In the genomic region with DNA sequence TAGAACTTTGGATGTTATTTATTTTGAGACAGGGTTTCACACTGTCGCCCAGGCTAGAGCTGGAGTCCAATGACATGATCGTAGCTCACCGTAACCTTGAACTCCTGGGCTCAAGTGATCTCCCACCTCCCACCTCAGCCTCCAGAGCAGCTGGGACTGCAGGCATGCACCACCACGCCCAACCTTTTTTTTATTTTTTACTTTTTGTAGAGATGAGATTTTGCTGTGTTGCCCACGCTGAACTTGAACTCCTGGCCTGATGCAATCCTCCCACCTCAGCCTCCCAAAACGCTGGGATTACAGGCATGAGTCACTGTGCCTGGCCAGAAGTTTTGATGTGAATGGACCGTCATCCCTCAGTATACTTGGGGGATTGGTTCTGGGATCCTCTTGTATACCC, we compare ENCODE assay signal across 28 cellular contexts. TPM values are rescaled to one million over a fixed set of nuclear protein-coding genes. Genes with fewer than 3 reads are reported as not detected.
"Had no signal": no experiment of that assay in that cellular context is flagged by ENCODE, and none has a peak within 500 bp of the region (broad histone marks: within the 10 kb centered on the region; RNA-seq: fewer than 3 reads in every experiment).

No MANE protein-coding gene starts in this region.

- H3K27ac ChIP-seq: ascending aorta, body of pancreas, Peyer's patch had no signal

- H3K27me3 Mint-ChIP-seq: activated CD4-positive, alpha-beta memory T cell treated with anti-CD3 and anti-CD28 coated beads for 36 hours; activated CD4-positive, alpha-beta T cell treated with anti-CD3 and anti-CD28 coated beads, Interleukin-2, amount 10 ng/mL, durations not matched to agents 7 days and 5 days; activated naive CD8-positive, alpha-beta T cell treated with anti-CD3 and anti-CD28 coated beads, Interleukin-2, amount 50 U/mL, for 24 hours; activated T-helper 17 cell treated with anti-CD3 and anti-CD28 coated beads, Interleukin-2, amount 50 U/mL, for 72 hours had no signal

- H3K9me3 ChIP-seq: ascending aorta, body of pancreas, Peyer's patch had no signal

- DNase-seq: activated CD4-positive, alpha-beta memory T cell treated with anti-CD3 and anti-CD28 coated beads for 36 hours; activated CD4-positive, alpha-beta T cell treated with anti-CD3 and anti-CD28 coated beads, Interleukin-2, amount 10 ng/mL, durations not matched to agents 7 days and 5 days; activated CD4-positive, CD25-positive, alpha-beta regulatory T cell; activated CD8-positive, alpha-beta memory T cell treated with anti-CD3 and anti-CD28 coated beads for 24 hours; activated gamma-delta T cell; activated naive CD8-positive, alpha-beta T cell treated with anti-CD3 and anti-CD28 coated beads, Interleukin-2, amount 50 U/mL, for 24 hours; activated T-cell treated with anti-CD3 and anti-CD28 coated beads, Interleukin-2, amount 50 U/mL, for 48 hours; amniotic stem cell; body of pancreas; central memory CD4-positive, alpha-beta T cell; MM.1S; NCI-H1105; NCI-H1436; NCI-H1694 treated with DMSO at 0.1 percent for 48 hours; NCI-H2029 treated with DMSO at 0.1 percent for 48 hours; NCI-H345; NCI-H510A; NCI-H526 treated with DMSO at 0.1 percent for 48 hours; NCI-H82; OCI-M1; Peyer's patch; SHP77 treated with DMSO at 0.1 percent for 48 hours; T-helper 9 cell had no signal

- H3K4me1 ChIP-seq: ascending aorta, body of pancreas, Peyer's patch had no signal

- H3K27me3 ChIP-seq: ascending aorta, body of pancreas, Peyer's patch had no signal

- H3K4me3 Mint-ChIP-seq: activated CD4-positive, alpha-beta memory T cell treated with anti-CD3 and anti-CD28 coated beads for 36 hours; activated CD4-positive, alpha-beta T cell treated with anti-CD3 and anti-CD28 coated beads, Interleukin-2, amount 10 ng/mL, durations not matched to agents 7 days and 5 days; activated naive CD8-positive, alpha-beta T cell treated with anti-CD3 and anti-CD28 coated beads, Interleukin-2, amount 50 U/mL, for 24 hours; activated T-helper 17 cell treated with anti-CD3 and anti-CD28 coated beads, Interleukin-2, amount 50 U/mL, for 72 hours; T-helper 1 cell treated with Interleukin-12 subunit alpha and Interleukin-12 subunit beta and Interleukin-4 antibody, amounts not matched to agents 30 μg/mL and 1 μg/mL, for 36 hours had no signal

- H3K36me3 Mint-ChIP-seq: activated naive CD4-positive, alpha-beta T cell treated with anti-CD3 and anti-CD28 coated beads, Interleukin-2, amount 50 U/mL, for 72 hours had no signal

- H3K27ac Mint-ChIP-seq: activated CD4-positive, alpha-beta memory T cell treated with anti-CD3 and anti-CD28 coated beads for 36 hours; activated CD4-positive, alpha-beta T cell treated with anti-CD3 and anti-CD28 coated beads, Interleukin-2, amount 10 ng/mL, durations not matched to agents 7 days and 5 days; activated naive CD4-positive, alpha-beta T cell treated with anti-CD3 and anti-CD28 coated beads, Interleukin-2, amount 50 U/mL, for 72 hours; activated naive CD8-positive, alpha-beta T cell treated with anti-CD3 and anti-CD28 coated beads, Interleukin-2, amount 50 U/mL, for 24 hours; activated T-helper 17 cell treated with anti-CD3 and anti-CD28 coated beads, Interleukin-2, amount 50 U/mL, for 72 hours; T-helper 1 cell treated with Interleukin-12 subunit alpha and Interleukin-12 subunit beta and Interleukin-4 antibody, amounts not matched to agents 30 μg/mL and 1 μg/mL, for 36 hours had no signal

- H3K4me1 Mint-ChIP-seq: activated T-helper 17 cell treated with anti-CD3 and anti-CD28 coated beads, Interleukin-2, amount 50 U/mL, for 72 hours had no signal

- H3K4me3 ChIP-seq: ascending aorta, body of pancreas, Peyer's patch had no signal

- H3K9me3 Mint-ChIP-seq: activated CD4-positive, alpha-beta memory T cell treated with anti-CD3 and anti-CD28 coated beads for 36 hours; activated CD4-positive, alpha-beta T cell treated with anti-CD3 and anti-CD28 coated beads, Interleukin-2, amount 10 ng/mL, durations not matched to agents 7 days and 5 days; activated naive CD4-positive, alpha-beta T cell treated with anti-CD3 and anti-CD28 coated beads, Interleukin-2, amount 50 U/mL, for 72 hours; activated naive CD8-positive, alpha-beta T cell treated with anti-CD3 and anti-CD28 coated beads, Interleukin-2, amount 50 U/mL, for 24 hours; activated T-helper 17 cell treated with anti-CD3 and anti-CD28 coated beads, Interleukin-2, amount 50 U/mL, for 72 hours; T-helper 1 cell treated with Interleukin-12 subunit alpha and Interleukin-12 subunit beta and Interleukin-4 antibody, amounts not matched to agents 30 μg/mL and 1 μg/mL, for 36 hours had no signal

- ATAC-seq: activated naive CD8-positive, alpha-beta T cell treated with anti-CD3 and anti-CD28 coated beads, Interleukin-2, amount 50 U/mL, for 24 hours; activated T-helper 17 cell treated with anti-CD3 and anti-CD28 coated beads, Interleukin-2, amount 50 U/mL, for 72 hours; body of pancreas had no signal

RNA-seq across cellular contexts. Expression of gene RGS9BP, which starts 14.3 kb away (rescaled TPM):
- total RNA-seq: ascending aorta, body of pancreas had no signal

RNA-seq across cellular contexts. Expression of gene TDRD12, which starts 58.2 kb away (rescaled TPM):
- total RNA-seq: SK-MEL-5 had no signal
